ENCODE assay signal across 19 cellular contexts in genomic region chr11:107699371-107700348, GRCh38. TPM values are rescaled to one million over a fixed set of nuclear protein-coding genes. Genes with fewer than 3 reads are reported as not detected.
"Had no signal": no experiment of that assay in that cellular context is flagged by ENCODE, and none has a peak within 500 bp of the region (broad histone marks: within the 10 kb centered on the region; RNA-seq: fewer than 3 reads in every experiment).

No MANE protein-coding gene starts in this region.

- H3K4me3 Mint-ChIP-seq: activated CD4-positive, alpha-beta T cell treated with anti-CD3 and anti-CD28 coated beads, Interleukin-2, amount 10 ng/mL, durations not matched to agents 7 days and 5 days; activated CD8-positive, alpha-beta T cell treated with anti-CD3 and anti-CD28 coated beads, Interleukin-2, amount 10 ng/mL, durations not matched to agents 7 days and 5 days; activated T-cell treated with anti-CD3 and anti-CD28 coated beads, Interleukin-2, amount 50 U/mL, for 24 hours; central memory CD8-positive, alpha-beta T cell; naive thymus-derived CD8-positive, alpha-beta T cell had no signal

- H3K27ac ChIP-seq: brain microvascular endothelial cell, heart right ventricle, neutrophil, pancreas had no signal

- H3K36me3 ChIP-seq: brain microvascular endothelial cell, heart right ventricle, neutrophil, pancreas had no signal

- H3K27ac Mint-ChIP-seq: activated CD4-positive, alpha-beta T cell treated with anti-CD3 and anti-CD28 coated beads, Interleukin-2, amount 10 ng/mL, durations not matched to agents 7 days and 5 days; activated CD8-positive, alpha-beta T cell treated with anti-CD3 and anti-CD28 coated beads, Interleukin-2, amount 10 ng/mL, durations not matched to agents 7 days and 5 days; activated T-cell treated with anti-CD3 and anti-CD28 coated beads, Interleukin-2, amount 50 U/mL, for 24 hours; activated T-helper 2 cell treated with anti-CD3 and anti-CD28 coated beads, Interferon-gamma antibody, Interleukin-2, Interleukin-4, amounts not matched to agents 10 μg/mL and 5 μg/mL and 100 μg/mL, durations not matched to agents 14 hours and 24 hours and 36 hours; naive thymus-derived CD8-positive, alpha-beta T cell had no signal

- DNase-seq: activated CD4-positive, alpha-beta T cell treated with anti-CD3 and anti-CD28 coated beads, Interleukin-2, amount 10 ng/mL, durations not matched to agents 7 days and 5 days; activated CD8-positive, alpha-beta T cell treated with anti-CD3 and anti-CD28 coated beads, Interleukin-2, amount 10 ng/mL, durations not matched to agents 7 days and 5 days; activated naive CD4-positive, alpha-beta T cell treated with Interleukin-2 at 50 U/mL for 16 hours; activated T-cell treated with anti-CD3 and anti-CD28 coated beads, Interleukin-2, amount 50 U/mL, for 24 hours; brain microvascular endothelial cell; cortex of kidney; effector CD4-positive, alpha-beta T cell; heart right ventricle; left ventricle myocardium superior; mesendoderm; naive thymus-derived CD8-positive, alpha-beta T cell; pancreas; stimulated activated CD8-positive, alpha-beta memory T cell treated with anti-CD3 and anti-CD28 coated beads, Interleukin-4, amount 100 ng/mL, for 48 hours; stimulated activated naive CD4-positive, alpha-beta T cell; T-helper 1 cell; T-helper 9 cell had no signal

- H3K4me3 ChIP-seq: heart right ventricle, pancreas had no signal

- H3K9me3 Mint-ChIP-seq: activated CD4-positive, alpha-beta T cell treated with anti-CD3 and anti-CD28 coated beads, Interleukin-2, amount 10 ng/mL, durations not matched to agents 7 days and 5 days; activated T-cell treated with anti-CD3 and anti-CD28 coated beads, Interleukin-2, amount 50 U/mL, for 24 hours; activated T-helper 2 cell treated with anti-CD3 and anti-CD28 coated beads, Interferon-gamma antibody, Interleukin-2, Interleukin-4, amounts not matched to agents 10 μg/mL and 5 μg/mL and 100 μg/mL, durations not matched to agents 14 hours and 24 hours and 36 hours; central memory CD8-positive, alpha-beta T cell; naive thymus-derived CD8-positive, alpha-beta T cell had no signal

- H3K4me1 Mint-ChIP-seq: activated CD4-positive, alpha-beta T cell treated with anti-CD3 and anti-CD28 coated beads, Interleukin-2, amount 10 ng/mL, durations not matched to agents 7 days and 5 days; central memory CD8-positive, alpha-beta T cell; naive thymus-derived CD8-positive, alpha-beta T cell had no signal

- H3K27me3 ChIP-seq: brain microvascular endothelial cell, pancreas had no signal

- H3K9me3 ChIP-seq: heart right ventricle, neutrophil, pancreas had no signal

- H3K36me3 Mint-ChIP-seq: naive thymus-derived CD8-positive, alpha-beta T cell had no signal

- H3K4me1 ChIP-seq: pancreas had no signal

RNA-seq across cellular contexts. Expression of gene SLN, which starts 12.2 kb away (rescaled TPM):
- total RNA-seq: activated CD4-positive, alpha-beta T cell treated with anti-CD3 and anti-CD28 coated beads, Interleukin-2, amount 10 ng/mL, durations not matched to agents 7 days and 5 days; activated CD8-positive, alpha-beta T cell treated with anti-CD3 and anti-CD28 coated beads, Interleukin-2, amount 10 ng/mL, durations not matched to agents 7 days and 5 days; activated T-helper 2 cell treated with anti-CD3 and anti-CD28 coated beads, Interferon-gamma antibody, Interleukin-2, Interleukin-4, amounts not matched to agents 10 μg/mL and 5 μg/mL and 100 μg/mL, durations not matched to agents 14 hours and 24 hours and 36 hours; naive thymus-derived CD8-positive, alpha-beta T cell; pancreas had no signal
